In the genomic region with DNA sequence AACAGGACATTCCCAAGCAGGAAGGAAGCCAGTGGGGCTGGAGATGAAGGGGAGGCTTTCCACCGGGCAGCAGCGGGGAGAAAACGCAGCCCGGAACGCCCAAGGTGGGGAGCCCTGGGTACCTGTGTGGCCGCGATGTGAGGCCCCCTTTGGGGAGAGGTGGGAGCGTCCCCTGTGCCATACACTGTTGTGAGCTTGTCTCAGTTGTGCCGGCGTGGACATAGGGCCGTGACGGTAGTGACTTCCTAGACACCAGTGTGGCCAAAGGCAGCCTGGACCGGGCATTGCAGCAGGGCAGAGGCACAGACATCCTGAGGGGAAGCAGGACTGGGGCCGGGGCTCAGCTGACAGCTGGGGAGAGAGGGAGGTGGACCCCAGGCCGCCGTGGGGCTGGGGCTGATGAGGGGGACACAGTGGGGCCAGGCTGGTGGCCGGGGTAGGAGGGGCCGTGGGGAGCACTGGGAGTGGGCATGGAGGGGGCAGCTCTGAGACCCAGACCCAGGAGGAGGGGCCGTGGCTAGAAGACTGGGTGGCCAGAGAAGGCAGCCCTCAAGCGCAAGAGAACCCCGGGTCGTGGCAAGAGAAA, we compare ENCODE assay signal across 12 cellular contexts. TPM values are rescaled to one million over a fixed set of nuclear protein-coding genes. Genes with fewer than 3 reads are reported as not detected.
DNase-seq lines count a peak whose midpoint lies in the region; ATAC-seq and TF ChIP-seq lines count a peak whose summit lies in the region.
"Had no signal": no experiment of that assay in that cellular context is flagged by ENCODE, and none has a peak within 500 bp of the region (broad histone marks: within the 10 kb centered on the region; RNA-seq: fewer than 3 reads in every experiment).

No MANE protein-coding gene starts in this region.

- in situ Hi-C loops in ACHN (cut with HindIII; ENCODE audit: low pct_ligation_motif_present, low pct_unique_long_range_greater_than_20kb, low sequenced_read_pairs): no loop called here

- POLR2A ChIA-PET in PC-9 (lab: Charles Lee; ENCODE audit: unreplicated experiment): interaction anchor here (0.6 kb wide), 1 partner anchor 14 kb away, joined by 10 read pairs; no protein-coding TSS in a partner anchor

- H3K27me3 ChIP-seq in PC-9 (ENCODE audit: insufficient read depth, low read depth): no peaks in the 10 kb centered on the region
- no peaks in the 10 kb centered on the region for H3K27me3 ChIP-seq in subcutaneous abdominal adipose tissue (ENCODE audit: control insufficient read depth in 5 of 5, insufficient read depth in 4 of 5, low read length in 5 of 5)

- H3K9ac ChIP-seq in subcutaneous abdominal adipose tissue (ENCODE audit: low read length in 5 of 5): no peak overlapping the region

- H3K36me3 Mint-ChIP-seq in endothelial cell (ENCODE audit: low read depth, unreplicated experiment): peaks cover 36% of the 10 kb centered on the region

- DNase-seq in PC-9 (no peak), endothelial cell (ENCODE audit: low spot score) (no peak), ACHN (no peak), NAMALWA (ENCODE audit: low spot score) (no peak)
- DNase-seq: NCI-H1930; NK-92 treated with Interleukin-12 subunit alpha and Interleukin-12 subunit beta, amount 100 ng/mL, for 24 hours; stimulated activated CD4-positive, alpha-beta T cell treated with anti-CD3 and anti-CD28 coated beads, Interleukin-12 subunit alpha, Interleukin-12 subunit beta, amount 100 ng/mL, for 4 hours had no signal

- peaks cover 47% of the 10 kb centered on the region for H3K4me1 Mint-ChIP-seq in endothelial cell (ENCODE audit: unreplicated experiment)

- H3K79me2 ChIP-seq in PC-9 (ENCODE audit: low read depth): 0 out of 2 replicates have a peak, but pooled peaks cover 9% of the 10 kb centered on the region

- no TSS peak for BruUV-seq in PC-9 (replicated peaks; lab: Mats Ljungman, UMichigan)

- no peak overlapping the region for H3K4me3 ChIP-seq in PC-9
- H3K4me3 ChIP-seq in mesodermal cell (ENCODE audit: extremely low read depth, insufficient read depth, low read length, poor library complexity, severe bottlenecking): no peak overlapping the region
- H3K4me3 ChIP-seq in subcutaneous abdominal adipose tissue (ENCODE audit: low read depth in 1 of 5, low read length in 5 of 5): peak overlapping the region in 3 of 5 donors; percentile 22 to 49 (median 36)

- H3K9me2 ChIP-seq in PC-9 (ENCODE audit: insufficient read depth): no peaks in the 10 kb centered on the region

- peaks cover 7% of the 10 kb centered on the region for H4K20me1 ChIP-seq in PC-9 (ENCODE audit: insufficient read depth)

- intact Hi-C loops in PC-9 (cut with micrococcal nuclease; ENCODE audit: unreplicated experiment): no loop called here

- H3K4me1 ChIP-seq in PC-9 (replicated peaks; ENCODE audit: insufficient read depth): peaks cover 23% of the 10 kb centered on the region
- peaks cover 23% of the 10 kb centered on the region for H3K4me1 ChIP-seq in mesodermal cell (ENCODE audit: control insufficient read depth, insufficient read depth, low read length, poor library complexity, severe bottlenecking)
- H3K4me1 ChIP-seq in subcutaneous abdominal adipose tissue (ENCODE audit: control insufficient read depth in 5 of 5, insufficient read depth in 5 of 5, low read length in 5 of 5): peaks cover 0 to 33% (median 12%) of the 10 kb centered on the region in 5 donors

- H3K36me3 ChIP-seq in PC-9 (ENCODE audit: low read depth) (peaks cover 6% of the 10 kb centered on the region; the same call in 1 of the 2 replicates), mesodermal cell (ENCODE audit: control insufficient read depth, insufficient read depth, low read length) (peaks cover 68% of the 10 kb centered on the region), subcutaneous abdominal adipose tissue (ENCODE audit: control insufficient read depth in 5 of 5, insufficient read depth in 5 of 5, low read length in 5 of 5) (peaks cover 0 to 37% (median 24%) of the 10 kb centered on the region in 5 donors)

- peaks cover 14% of the 10 kb centered on the region for H3K27me3 Mint-ChIP-seq in endothelial cell (ENCODE audit: unreplicated experiment)

- TF ChIP-seq CTCF in PC-9 (conservative IDR thresholded peaks at IDR 0.05) (no peak), endothelial cell (IDR thresholded peaks at IDR 0.05; ENCODE audit: unreplicated experiment) (no peak)

- H3K27ac ChIP-seq in PC-9: no peak overlapping the region
- peak overlapping the region; percentile 23 for H3K27ac ChIP-seq in mesodermal cell (ENCODE audit: low read depth, low read length, severe bottlenecking)
- H3K27ac ChIP-seq in subcutaneous abdominal adipose tissue (ENCODE audit: low read depth, low read length): no peak overlapping the region
- H3K27ac ChIP-seq: C4-2B had no signal

- H2AFZ ChIP-seq in PC-9: no peak overlapping the region

- H3K4me2 ChIP-seq in PC-9: peak overlapping the region; percentile 51; the same call in 1 of the 2 replicates

- H3K27ac Mint-ChIP-seq in endothelial cell (ENCODE audit: unreplicated experiment): peak overlapping the region; percentile 97

- no peak for ATAC-seq in GM21737 (IDR thresholded peaks at IDR 0.05; ENCODE audit: unreplicated experiment)
- ATAC-seq in GM21390 (IDR thresholded peaks at IDR 0.05; ENCODE audit: unreplicated experiment): no peak

- H3K9me3 ChIP-seq in PC-9 (ENCODE audit: insufficient read depth, low read depth) (no peaks in the 10 kb centered on the region), mesodermal cell (ENCODE audit: control insufficient read depth, low read length) (peaks cover 4% of the 10 kb centered on the region), subcutaneous abdominal adipose tissue (ENCODE audit: control insufficient read depth in 5 of 5, low read length in 5 of 5) (peaks cover 0 to 4% (median 0%) of the 10 kb centered on the region in 5 donors)

- CTCF ChIA-PET in PC-9 (lab: Charles Lee): interaction anchor here (0.7 kb wide), 1 partner anchor 13 kb away, joined by 7 read pairs; no protein-coding TSS in a partner anchor

- peak overlapping the region; percentile 69 for H3K4me3 Mint-ChIP-seq in endothelial cell (ENCODE audit: unreplicated experiment)

- H3F3A ChIP-seq in PC-9 (ENCODE audit: insufficient read depth, low read depth): no peaks in the 10 kb centered on the region; the same call in 1 of the 2 replicates

- no peaks in the 10 kb centered on the region for H3K9me3 Mint-ChIP-seq in endothelial cell (ENCODE audit: unreplicated experiment)

- WGBS in mesodermal cell (ENCODE audit: insufficient coverage in 2 of 2), 2 experiments: 88 to 90% methylated on average over 16 to 21 of the region's 22 CpGs

RNA-seq across cellular contexts. Expression of a gene that starts 38.5 kb away (rescaled TPM):
- total RNA-seq in PC-9 (2021): 84.2 and 107 TPM in 2 replicates
- total RNA-seq in endothelial cell (ENCODE audit: unreplicated experiment): 65.8 TPM
- 55.1 TPM for polyA plus RNA-seq in mesodermal cell (2013, experiment 1 of 2)
- 52.5 TPM for polyA plus RNA-seq in mesodermal cell (2013, experiment 2 of 2)

RNA-seq across cellular contexts. Expression of a gene that starts 55.5 kb away (rescaled TPM):
- total RNA-seq in PC-9 (2021) (33.0 and 34.7 TPM in 2 replicates), endothelial cell (ENCODE audit: unreplicated experiment) (23.9 TPM)
- 11.8 TPM for polyA plus RNA-seq in mesodermal cell (2013, experiment 1 of 2)
- polyA plus RNA-seq in mesodermal cell (2013, experiment 2 of 2): 12.2 TPM

Comparison
In these comparisons a context has a peak if more than half of its experiments do, and no peak if none do; other contexts are left out.
1. H3K4me3 ChIP-seq: peak in subcutaneous abdominal adipose tissue (3 of 5); none in PC-9 (single experiment) and mesodermal cell (single experiment).